8 cellular contexts compared by ENCODE assay signal in genomic region chr22:30607300-30607930, GRCh38. TPM values are rescaled to one million over a fixed set of nuclear protein-coding genes. Genes with fewer than 3 reads are reported as not detected.
DNase-seq lines count a peak whose midpoint lies in the region; ATAC-seq and TF ChIP-seq lines count a peak whose summit lies in the region.

No MANE protein-coding gene starts in this region.

- H3K9me3 ChIP-seq in adrenal gland (replicated peaks in 1 of 3) (no peaks in the 10 kb centered on the region), subcutaneous abdominal adipose tissue (ENCODE audit: control insufficient read depth in 5 of 5, low read length in 5 of 5) (no peaks in the 10 kb centered on the region)

- peak overlapping the region; percentile 81 for H3K4me3 Mint-ChIP-seq in T-helper 1 cell treated with Interleukin-12 subunit alpha and Interleukin-12 subunit beta and Interleukin-4 antibody, amounts not matched to agents 30 μg/mL and 1 μg/mL, for 36 hours

- H3K4me1 ChIP-seq in adrenal gland (replicated peaks in 1 of 2) (peaks cover 34 to 40% of the 10 kb centered on the region in 2 donors), subcutaneous abdominal adipose tissue (ENCODE audit: control insufficient read depth in 5 of 5, insufficient read depth in 5 of 5, low read length in 5 of 5) (peaks cover 9 to 67% (median 50%) of the 10 kb centered on the region in 5 donors)

- no peaks in the 10 kb centered on the region for H3K36me3 Mint-ChIP-seq in T-helper 1 cell treated with Interleukin-12 subunit alpha and Interleukin-12 subunit beta and Interleukin-4 antibody, amounts not matched to agents 30 μg/mL and 1 μg/mL, for 36 hours (ENCODE audit: low read depth)

- H3K9ac ChIP-seq in subcutaneous abdominal adipose tissue (ENCODE audit: low read length in 5 of 5) = peak overlapping the region in 4 of 5 donors; percentile 54 to 78 (median 58)

- H3K27me3 ChIP-seq in adrenal gland (no peaks in the 10 kb centered on the region), layer of hippocampus (ENCODE audit: control insufficient read depth, insufficient read depth, low read length) (no peaks in the 10 kb centered on the region), subcutaneous abdominal adipose tissue (ENCODE audit: control insufficient read depth in 5 of 5, insufficient read depth in 4 of 5, low read length in 5 of 5) (no peaks in the 10 kb centered on the region)

- TF ChIP-seq POLR2A in adrenal gland (IDR thresholded peaks at IDR 0.05) = no peak

- 65 to 72% (median 70%) methylated on average over 7 of the region's 7 CpGs for WGBS in adrenal gland, 4 donors

- H3K4me3 ChIP-seq in adrenal gland (peak overlapping the region in 2 of 4 donors; percentile 42 to 68), subcutaneous abdominal adipose tissue (ENCODE audit: low read depth in 1 of 5, low read length in 5 of 5) (peak overlapping the region; percentile 72 to 99 (median 92))

- in situ Hi-C loops in GM13977 (cut with MboI; ENCODE audit: low pct_unique_long_range_greater_than_20kb, low sequenced_read_pairs, unreplicated experiment) = no loop called here

- H3K4me1 Mint-ChIP-seq in T-helper 1 cell treated with Interleukin-12 subunit alpha and Interleukin-12 subunit beta and Interleukin-4 antibody, amounts not matched to agents 30 μg/mL and 1 μg/mL, for 36 hours (ENCODE audit: low read depth) = peaks cover 40% of the 10 kb centered on the region

- ATAC-seq in HG02981 (IDR thresholded peaks at IDR 0.05; ENCODE audit: unreplicated experiment) (no peak), HG03354 (IDR thresholded peaks at IDR 0.05; ENCODE audit: poor library complexity, severe bottlenecking, unreplicated experiment) (no peak)

- peaks cover 0 to 7% of the 10 kb centered on the region in 2 donors for H3K36me3 ChIP-seq in adrenal gland (replicated peaks in 1 of 2)
- peaks cover 0 to 14% (median 3%) of the 10 kb centered on the region in 5 donors for H3K36me3 ChIP-seq in subcutaneous abdominal adipose tissue (ENCODE audit: control insufficient read depth in 5 of 5, insufficient read depth in 5 of 5, low read length in 5 of 5)

- H3K27ac Mint-ChIP-seq in T-helper 1 cell treated with Interleukin-12 subunit alpha and Interleukin-12 subunit beta and Interleukin-4 antibody, amounts not matched to agents 30 μg/mL and 1 μg/mL, for 36 hours = peak overlapping the region; percentile 73

- TF ChIP-seq CTCF in adrenal gland (IDR thresholded peaks at IDR 0.05) (no peak), GM13977 (IDR thresholded peaks at IDR 0.05; ENCODE audit: extremely low read depth, insufficient read depth, missing control alignments) (no peak)

- intact Hi-C loops in adrenal gland (cut with DNase I) = no loop called here

- H3K27me3 Mint-ChIP-seq in T-helper 1 cell treated with Interleukin-12 subunit alpha and Interleukin-12 subunit beta and Interleukin-4 antibody, amounts not matched to agents 30 μg/mL and 1 μg/mL, for 36 hours (ENCODE audit: low read depth) = peaks cover 8% of the 10 kb centered on the region

- DNase-seq in T-helper 1 cell = no peak
- DNase-seq in adrenal gland = no peak
- DNase-seq in GM13977 (ENCODE audit: low spot score) = no peak

- H3K27ac ChIP-seq in adrenal gland (peak overlapping the region; percentile 6 to 93 (median 74)), layer of hippocampus (ENCODE audit: low read depth, low read length) (peak overlapping the region; percentile 76), subcutaneous abdominal adipose tissue (ENCODE audit: low read depth, low read length) (peak overlapping the region; percentile 7)

- H3K9me3 Mint-ChIP-seq in T-helper 1 cell treated with Interleukin-12 subunit alpha and Interleukin-12 subunit beta and Interleukin-4 antibody, amounts not matched to agents 30 μg/mL and 1 μg/mL, for 36 hours = no peaks in the 10 kb centered on the region

RNA-seq across cellular contexts. Expression of gene TCN2, which starts 0.4 kb away (rescaled TPM):
- 100 to 1,000 TPM in 1 of 8 donors, 10 to 100 TPM in 7; 34.8 to 108 (median 62.8) TPM for total RNA-seq in adrenal gland
- 10 to 100 TPM; 12.8 to 21.9 (median 17.8) TPM for polyA plus RNA-seq in adrenal gland

RNA-seq across cellular contexts. Expression of gene PES1, which starts 15.7 kb away (rescaled TPM):
- total RNA-seq in adrenal gland = 100 to 1,000 TPM in 1 of 8 donors, 10 to 100 TPM in 7; 46.0 to 105 (median 58.1) TPM
- 100 to 1,000 TPM in 1 of 3 donors, 10 to 100 TPM in 2; 63.6 to 117 (median 68.5) TPM for polyA plus RNA-seq in adrenal gland

RNA-seq across cellular contexts. Expression of gene SLC35E4, which starts 28.2 kb away (rescaled TPM):
- total RNA-seq in adrenal gland = 1 to 10 TPM in 7 of 8 donors, under 1 TPM in 1; 0.60 to 7.0 (median 3.9) TPM
- polyA plus RNA-seq in adrenal gland = 1 to 10 TPM; 1.3 to 2.0 (median 2.0) TPM

RNA-seq across cellular contexts. Expression of gene GAL3ST1, which starts 33.0 kb away (rescaled TPM):
- under 1 TPM in 1 of 8 donors, not detected in 7; 0.31 TPM for total RNA-seq in adrenal gland
- polyA plus RNA-seq in adrenal gland = under 1 TPM in 2 of 3 donors, not detected in 1; 0.57 to 0.72 TPM

Comparison
In these comparisons a context has a peak if more than half of its experiments do, and no peak if none do; other contexts are left out.
1. H3K27ac ChIP-seq: peak in every context shown above with its lines; median percentile 76 in layer of hippocampus; 74 in adrenal gland; 7 in subcutaneous abdominal adipose tissue.